ENCODE assay signal across 12 cellular contexts in genomic region chr5:95595289-95595931, GRCh38. TPM values are rescaled to one million over a fixed set of nuclear protein-coding genes. Genes with fewer than 3 reads are reported as not detected.
"Had no signal": no experiment of that assay in that cellular context is flagged by ENCODE, and none has a peak within 500 bp of the region (broad histone marks: within the 10 kb centered on the region; RNA-seq: fewer than 3 reads in every experiment).

No MANE protein-coding gene starts in this region.

- H3K36me3 Mint-ChIP-seq: neural progenitor cell had no signal

- H3K27ac ChIP-seq: ascending aorta, colonic mucosa, neural progenitor cell, pancreas, thyroid gland, uterus had no signal

- H3K27me3 Mint-ChIP-seq: activated naive CD8-positive, alpha-beta T cell treated with anti-CD3 and anti-CD28 coated beads, Interleukin-2, amount 10 ng/mL, durations not matched to agents 7 days and 5 days had no signal

- H3K4me3 ChIP-seq: ascending aorta, colonic mucosa, neural progenitor cell, pancreas, thyroid gland, uterus had no signal

- ATAC-seq: activated CD4-positive, CD25-positive, alpha-beta regulatory T cell treated with anti-CD3 and anti-CD28 coated beads, Interleukin-2, amount 50 U/mL, for 24 hours; activated T-cell treated with anti-CD3 and anti-CD28 coated beads, Interleukin-2, amount 50 U/mL, for 72 hours had no signal

- H3K27me3 ChIP-seq: ascending aorta, colonic mucosa, neural progenitor cell, pancreas, thyroid gland, uterus had no signal

- H3K36me3 ChIP-seq: ascending aorta, colonic mucosa, neural progenitor cell, thyroid gland, uterus had no signal

- H3K9me3 Mint-ChIP-seq: activated naive CD8-positive, alpha-beta T cell treated with anti-CD3 and anti-CD28 coated beads, Interleukin-2, amount 10 ng/mL, durations not matched to agents 7 days and 5 days; activated T-cell treated with anti-CD3 and anti-CD28 coated beads, Interleukin-2, amount 50 U/mL, for 72 hours; neural progenitor cell had no signal

- H3K9me3 ChIP-seq: ascending aorta, colonic mucosa, pancreas, thyroid gland, uterus had no signal

- H3K4me1 ChIP-seq: ascending aorta, colonic mucosa, neural progenitor cell, pancreas, thyroid gland, uterus had no signal

- H3K4me1 Mint-ChIP-seq: neural progenitor cell had no signal

- DNase-seq: activated naive CD8-positive, alpha-beta T cell treated with anti-CD3 and anti-CD28 coated beads, Interleukin-2, amount 10 ng/mL, durations not matched to agents 7 days and 5 days; activated T-cell treated with anti-CD3 and anti-CD28 coated beads, Interleukin-2, amount 50 U/mL, for 72 hours; colonic mucosa; kidney; pancreas; thyroid gland; uterus had no signal

- H3K27ac Mint-ChIP-seq: activated naive CD8-positive, alpha-beta T cell treated with anti-CD3 and anti-CD28 coated beads, Interleukin-2, amount 10 ng/mL, durations not matched to agents 7 days and 5 days; activated T-cell treated with anti-CD3 and anti-CD28 coated beads, Interleukin-2, amount 50 U/mL, for 72 hours; neural progenitor cell had no signal

- H3K4me3 Mint-ChIP-seq: activated naive CD8-positive, alpha-beta T cell treated with anti-CD3 and anti-CD28 coated beads, Interleukin-2, amount 10 ng/mL, durations not matched to agents 7 days and 5 days; activated T-cell treated with anti-CD3 and anti-CD28 coated beads, Interleukin-2, amount 50 U/mL, for 72 hours; neural progenitor cell had no signal

RNA-seq across cellular contexts. Expression of gene GPR150, which starts 24.5 kb away (rescaled TPM):
- total RNA-seq: cardiac septum, frontal cortex, uterus had no signal

RNA-seq across cellular contexts. Expression of gene RFESD, which starts 51.2 kb away (rescaled TPM):
- total RNA-seq: ascending aorta had no signal
